In genomic region chr1:206798384-206798996, GRCh38 we compare ENCODE assay signal across 22 cellular contexts. TPM values are rescaled to one million over a fixed set of nuclear protein-coding genes. Genes with fewer than 3 reads are reported as not detected.
DNase-seq lines count a peak whose midpoint lies in the region; ATAC-seq and TF ChIP-seq lines count a peak whose summit lies in the region.
"Had no signal": no experiment of that assay in that cellular context is flagged by ENCODE, and none has a peak within 500 bp of the region (broad histone marks: within the 10 kb centered on the region; RNA-seq: fewer than 3 reads in every experiment).

No MANE protein-coding gene starts in this region.

- ATAC-seq in WTC11 (no peak), right lobe of liver (no peak), HG03280 (IDR thresholded peaks at IDR 0.05; ENCODE audit: unreplicated experiment) (no peak), GM18505 (IDR thresholded peaks at IDR 0.05; ENCODE audit: unreplicated experiment) (no peak)

- H3K27ac Mint-ChIP-seq in activated T-cell treated with anti-CD3 and anti-CD28 coated beads, Interleukin-2, amount 50 U/mL, for 24 hours: peak overlapping the region; percentile 67
- no peak overlapping the region for H3K27ac Mint-ChIP-seq in HFFc6
- H3K27ac Mint-ChIP-seq in WTC11: no peak overlapping the region
- no peak overlapping the region for H3K27ac Mint-ChIP-seq in osteocyte (ENCODE audit: unreplicated experiment)

- POLR2A ChIA-PET in WTC11 (lab: Charles Lee): interaction anchor here (0.7 kb wide), 1 partner anchor 419 kb away, joined by 3 read pairs; no protein-coding TSS in a partner anchor

- no peaks in the 10 kb centered on the region for H3K9me3 ChIP-seq in right lobe of liver
- H3K9me3 ChIP-seq: MG63, SK-N-SH, stomach had no signal

- H3K27ac ChIP-seq in right lobe of liver: no peak overlapping the region
- H3K27ac ChIP-seq: stomach had no signal

- H3K4me1 ChIP-seq in right lobe of liver: no peaks in the 10 kb centered on the region

- H3K4me1 Mint-ChIP-seq in activated T-cell treated with anti-CD3 and anti-CD28 coated beads, Interleukin-2, amount 50 U/mL, for 24 hours (ENCODE audit: low read depth): peaks cover 77% of the 10 kb centered on the region
- H3K4me1 Mint-ChIP-seq in HFFc6 (ENCODE audit: low read depth): peaks cover 29% of the 10 kb centered on the region
- no peaks in the 10 kb centered on the region for H3K4me1 Mint-ChIP-seq in WTC11
- H3K4me1 Mint-ChIP-seq in osteocyte (ENCODE audit: unreplicated experiment): no peaks in the 10 kb centered on the region

- CTCF ChIA-PET in WTC11 (lab: Charles Lee): interaction anchor here (1.1 to 3.0 kb wide), 14 partner anchors 9 to 282 kb away, joined by 3 to 15 read pairs (median 4); no protein-coding TSS in a partner anchor

- H3K9me3 Mint-ChIP-seq in activated T-cell treated with anti-CD3 and anti-CD28 coated beads, Interleukin-2, amount 50 U/mL, for 24 hours: no peaks in the 10 kb centered on the region
- H3K9me3 Mint-ChIP-seq in HFFc6 (no peaks in the 10 kb centered on the region), WTC11 (no peaks in the 10 kb centered on the region), osteocyte (ENCODE audit: unreplicated experiment) (no peaks in the 10 kb centered on the region)

- no peak overlapping the region for H3K4me3 Mint-ChIP-seq in activated T-cell treated with anti-CD3 and anti-CD28 coated beads, Interleukin-2, amount 50 U/mL, for 24 hours
- H3K4me3 Mint-ChIP-seq in HFFc6: no peak overlapping the region
- no peak overlapping the region for H3K4me3 Mint-ChIP-seq in WTC11
- H3K4me3 Mint-ChIP-seq in osteocyte (ENCODE audit: unreplicated experiment): no peak overlapping the region

- no peaks in the 10 kb centered on the region for H3K27me3 ChIP-seq in right lobe of liver
- H3K27me3 ChIP-seq: MG63 had no signal

- intact Hi-C loops in right lobe of liver (cut with DNase I): no loop called here

- 68% methylated on average over 9 of the region's 13 CpGs for WGBS in right lobe of liver (ENCODE audit: insufficient coverage, low coverage, low lambda C conversion rate, missing lambda C conversion rate)

- no peaks in the 10 kb centered on the region for H3K27me3 Mint-ChIP-seq in activated T-cell treated with anti-CD3 and anti-CD28 coated beads, Interleukin-2, amount 50 U/mL, for 24 hours
- H3K27me3 Mint-ChIP-seq in HFFc6 (ENCODE audit: insufficient read depth): peaks cover 3% of the 10 kb centered on the region
- no peaks in the 10 kb centered on the region for H3K27me3 Mint-ChIP-seq in WTC11 (ENCODE audit: low read depth)
- peaks cover 16% of the 10 kb centered on the region for H3K27me3 Mint-ChIP-seq in osteocyte (ENCODE audit: unreplicated experiment)

- H3K36me3 ChIP-seq in right lobe of liver: no peaks in the 10 kb centered on the region
- H3K36me3 ChIP-seq: MG63, stomach had no signal

- H3K36me3 Mint-ChIP-seq in activated T-cell treated with anti-CD3 and anti-CD28 coated beads, Interleukin-2, amount 50 U/mL, for 24 hours (ENCODE audit: low read depth): no peaks in the 10 kb centered on the region
- H3K36me3 Mint-ChIP-seq in HFFc6 (ENCODE audit: low read depth) (no peaks in the 10 kb centered on the region), WTC11 (no peaks in the 10 kb centered on the region), osteocyte (ENCODE audit: unreplicated experiment) (no peaks in the 10 kb centered on the region)

- DNase-seq in activated T-cell treated with anti-CD3 and anti-CD28 coated beads, Interleukin-2, amount 50 U/mL, for 24 hours: no peak
- DNase-seq in activated T-cell treated with anti-CD3 and anti-CD28 coated beads for 4 hours (no peak), HFFc6 (no peak), WTC11 (ENCODE audit: low spot score) (no peak), osteocyte (ENCODE audit: extremely low spot score, unreplicated experiment) (no peak), right lobe of liver (no peak)
- DNase-seq: anterior cingulate cortex, C1 segment of cervical spinal cord, DMS 273 treated with DMSO at 0.1 percent for 48 hours, HCEC 1CT, MG63, NCI-H510A treated with DMSO at 0.1 percent for 48 hours, occipital lobe, retina, stomach, T1000 had no signal

- TF ChIP-seq CTCF in HFFc6 (IDR thresholded peaks at IDR 0.05) (peak; percentile 7; the same call in 1 of the 2 replicates), WTC11 (IDR thresholded peaks at IDR 0.05) (peak; percentile 2; the same call in 1 of the 2 replicates), osteocyte (IDR thresholded peaks at IDR 0.05) (peak; percentile 0), right lobe of liver (IDR thresholded peaks at IDR 0.05) (peak in 1 of 4 donors; percentile 3)

- no peak overlapping the region for H3K4me3 ChIP-seq in right lobe of liver
- H3K4me3 ChIP-seq: MG63, stomach had no signal

- TF ChIP-seq POLR2A in right lobe of liver (IDR thresholded peaks at IDR 0.05) (no peak), GM18505 (IDR thresholded peaks at IDR 0.05; ENCODE audit: borderline replicate concordance, extremely low read depth, insufficient read depth, insufficient read length) (no peak)

TF ChIP-seq in WTC11, 78 proteins besides CTCF, POLR2A, EP300 and RAD21:
- TF ChIP-seq ZNF423 (CRISPR knock-in tag; IDR thresholded peaks at IDR 0.05): no peak
- TF ChIP-seq GTF2I (CRISPR knock-in tag; conservative IDR thresholded peaks at IDR 0.05): no peak
- TF ChIP-seq TCF7 (CRISPR knock-in tag; IDR thresholded peaks at IDR 0.05; ENCODE audit: low read depth): no peak
- TF ChIP-seq, protein P1, sequence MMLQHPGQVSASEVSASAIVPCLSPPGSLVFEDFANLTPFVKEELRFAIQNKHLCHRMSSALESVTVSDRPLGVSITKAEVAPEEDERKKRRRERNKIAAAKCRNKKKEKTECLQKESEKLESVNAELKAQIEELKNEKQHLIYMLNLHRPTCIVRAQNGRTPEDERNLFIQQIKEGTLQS (CRISPR knock-in tag; conservative IDR thresholded peaks at IDR 0.05): no peak
- TF ChIP-seq NR3C1 (CRISPR knock-in tag; conservative IDR thresholded peaks at IDR 0.05; ENCODE audit: low read depth): no peak
TF ChIP-seq in WTC11: peak in this region for 0.

RNA-seq across cellular contexts. Expression of gene IL10, which starts 26.2 kb away (rescaled TPM):
- not detected for total RNA-seq in HFFc6 (2021; fragmentation: NEBNext Ultra II Directional; extraction: Animal tissue kit (Norgen Biotek cat#: 25700))
- total RNA-seq in WTC11 (2021): not detected in 3 replicates
- not detected in 2 replicates for total RNA-seq in osteocyte
- total RNA-seq in right lobe of liver: 1 to 10 TPM in 1 of 6 experiments, under 1 TPM in 3, not detected in 2; 0.26 to 2.2 (median 0.63) TPM
- total RNA-seq: dermis microvascular lymphatic vessel endothelial cell, endothelial cell of umbilical vein, occipital lobe had no signal

RNA-seq across cellular contexts. Expression of gene IL19, which starts 27.9 kb away (rescaled TPM):
- not detected for total RNA-seq in HFFc6 (2021; fragmentation: NEBNext Ultra II Directional; extraction: Animal tissue kit (Norgen Biotek cat#: 25700))
- total RNA-seq in WTC11 (2021) (not detected in 3 replicates), osteocyte (not detected in 2 replicates), right lobe of liver (not detected)
- total RNA-seq: cardiac septum, dermis microvascular lymphatic vessel endothelial cell, endothelial cell of umbilical vein, occipital lobe had no signal
